ENCODE assay signal across 1 cellular context in the genomic region with DNA sequence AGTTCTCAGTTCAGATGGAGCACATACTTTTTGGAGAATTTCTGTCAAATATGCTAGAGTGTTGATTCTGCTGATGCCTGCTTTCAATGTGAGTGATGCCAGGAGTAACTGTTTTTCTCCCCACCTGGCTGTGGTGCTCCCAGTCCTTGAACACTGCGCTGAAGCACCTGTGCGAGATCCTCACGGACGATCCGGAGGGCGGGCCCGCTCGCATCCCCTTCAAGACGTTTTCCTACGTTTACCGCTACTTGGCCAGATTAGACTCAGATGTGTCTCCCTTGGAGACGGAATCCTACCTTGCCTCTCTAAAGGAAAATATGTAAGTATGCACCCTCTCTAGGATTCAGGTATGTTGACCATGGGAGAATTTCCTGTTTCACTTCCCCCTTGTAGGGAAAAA.
TF ChIP-seq lines count a peak whose summit lies in the region.

No MANE protein-coding gene starts in this region.

TF ChIP-seq in A549, 52 proteins besides CTCF, POLR2A, EP300 and RAD21:
- TF ChIP-seq HES2 (IDR thresholded peaks at IDR 0.05), result no peak
